In genomic region chr16:89052824-89053724, GRCh38 we compare ENCODE assay signal across 8 cellular contexts. TPM values are rescaled to one million over a fixed set of nuclear protein-coding genes. Genes with fewer than 3 reads are reported as not detected.
DNase-seq lines count a peak whose midpoint lies in the region; ATAC-seq and TF ChIP-seq lines count a peak whose summit lies in the region.

No MANE protein-coding gene starts in this region.

- DNase-seq in 8988T = peak; percentile 84
- no peak for DNase-seq in H9
- peak; percentile 81 to 95 for DNase-seq in NOMO-1 (lab: John Stamatoyannopoulos, UW; ENCODE audit: unreplicated experiment in 2 of 2)
- peak; percentile 98 for DNase-seq in cerebellum (ENCODE audit: low spot score)
- DNase-seq in thyroid gland = no peak

- no peak for TF ChIP-seq POLR2A in thyroid gland (IDR thresholded peaks at IDR 0.05)

- H3K4ac ChIP-seq in H9 (ENCODE audit: low read depth, low read length) = no peak overlapping the region

- no peak overlapping the region for H4K5ac ChIP-seq in H9 (ENCODE audit: insufficient read length, low read depth, low read length)

- no peak overlapping the region for H3K4me2 ChIP-seq in H9 (ENCODE audit: insufficient read depth, insufficient read length, low read length)

- no peak for ATAC-seq in HG02870 (IDR thresholded peaks at IDR 0.05; ENCODE audit: unreplicated experiment)
- ATAC-seq in HG02938 (IDR thresholded peaks at IDR 0.05; ENCODE audit: unreplicated experiment) = no peak

- no CpG with 5 or more reads among the region's 49 CpGs for WGBS in H9 (ENCODE audit: extremely low coverage, insufficient read length, low lambda C conversion rate)
- 68 to 70% methylated on average over 35 to 40 of the region's 49 CpGs for WGBS in thyroid gland, 2 donors

- H3K36me3 ChIP-seq in thyroid gland = no peaks in the 10 kb centered on the region

- no peaks in the 10 kb centered on the region for H3K79me2 ChIP-seq in H9 (ENCODE audit: insufficient read depth, low read length)

- H3K4me3 Mint-ChIP-seq in H9 = no peak overlapping the region

- H3K23ac ChIP-seq in H9 (ENCODE audit: insufficient read length, low read depth, low read length) = no peak overlapping the region

- intact Hi-C loops in thyroid gland (cut with DNase I) = no loop called here

- no peaks in the 10 kb centered on the region for H4K20me1 ChIP-seq in H9 (ENCODE audit: control insufficient read depth, insufficient read depth, insufficient read length)

- no peak overlapping the region for H2BK12ac ChIP-seq in H9 (ENCODE audit: insufficient read length, low read depth, low read length)

- no peaks in the 10 kb centered on the region for H3K79me1 ChIP-seq in H9 (ENCODE audit: insufficient read depth, low read depth, low read length, poor library complexity, severe bottlenecking)

- no peak overlapping the region for H2AFZ ChIP-seq in H9 (ENCODE audit: low read length)

- H3K9me3 ChIP-seq in H9 (ENCODE audit: control insufficient read depth, low read depth, low read length) (no peaks in the 10 kb centered on the region), thyroid gland (no peaks in the 10 kb centered on the region)

- no peak overlapping the region for H3T11ph ChIP-seq in H9 (ENCODE audit: low read length)

- H2BK120ac ChIP-seq in H9 (ENCODE audit: low read depth, low read length, poor library complexity, severe bottlenecking) = no peak overlapping the region

- no peak overlapping the region for H2BK5ac ChIP-seq in H9 (ENCODE audit: insufficient read length, low read length)

- peaks cover 2% of the 10 kb centered on the region; the same call in 1 of the 2 replicates for H3K27me3 Mint-ChIP-seq in H9 (ENCODE audit: low read depth)

- no peak overlapping the region for H4K8ac ChIP-seq in H9 (replicated peaks; ENCODE audit: insufficient read length, low read depth, low read length)

- H3K23me2 ChIP-seq in H9 (ENCODE audit: insufficient read length, low read depth, low read length, poor library complexity, severe bottlenecking) = no peaks in the 10 kb centered on the region

- H3K4me1 ChIP-seq in H9 (ENCODE audit: insufficient read depth, low read length) (no peaks in the 10 kb centered on the region), thyroid gland (no peaks in the 10 kb centered on the region)

- TF ChIP-seq CTCF in H9 (conservative IDR thresholded peaks at IDR 0.05) (no peak), thyroid gland (IDR thresholded peaks at IDR 0.05) (no peak)

- 0 out of 4 replicates have a peak, but pooled peaks cover 2 to 3% of the 10 kb centered on the region in 2 experiments for H3K4me1 Mint-ChIP-seq in H9

- H3K56ac ChIP-seq in H9 (ENCODE audit: insufficient read length, low read depth, low read length) = no peak overlapping the region

- H3K4me3 ChIP-seq in skin epidermis (peak overlapping the region; percentile 10 to 50 (median 18)), thyroid gland (replicated peaks in 1 of 3) (no peak overlapping the region)

- H3K36me3 Mint-ChIP-seq in H9 (ENCODE audit: insufficient read depth in 1 of 3, low read depth in 3 of 3) = no peaks in the 10 kb centered on the region

- H4K91ac ChIP-seq in H9 (ENCODE audit: insufficient read length, low read depth, low read length) = no peak overlapping the region

- H3K27ac ChIP-seq in H9 (ENCODE audit: insufficient read length, low read depth, low read length) (no peak overlapping the region), skin epidermis (peak overlapping the region in 10 of 21 experiments; percentile 3 to 67 (median 34)), thyroid gland (no peak overlapping the region)

- no peak overlapping the region for H3K18ac ChIP-seq in H9 (ENCODE audit: insufficient read length, low read depth, low read length)

- no peak overlapping the region for H2BK20ac ChIP-seq in H9 (ENCODE audit: low read depth, low read length, poor library complexity, severe bottlenecking)

- H3K9me3 Mint-ChIP-seq in H9 = no peaks in the 10 kb centered on the region

- H3K9ac ChIP-seq in H9 (ENCODE audit: extremely low read depth, insufficient read length, low read length) = no peak overlapping the region

- H2AK5ac ChIP-seq in H9 (ENCODE audit: insufficient read length, low read length) = no peak overlapping the region

- no peaks in the 10 kb centered on the region for H3K27me3 ChIP-seq in H9 (ENCODE audit: insufficient read depth, low read length)
- H3K27me3 ChIP-seq in thyroid gland = no peaks in the 10 kb centered on the region

- H2BK15ac ChIP-seq in H9 (ENCODE audit: low read depth, low read length) = no peak overlapping the region

- H3K27ac Mint-ChIP-seq in H9 = peak overlapping the region in 2 of 3 experiments; percentile 64 to 94; a peak in 3 of 7 replicates

- no peak overlapping the region; the same call in 1 of the 2 replicates for H3K14ac ChIP-seq in H9 (ENCODE audit: insufficient read depth, low read length)

RNA-seq across cellular contexts. Expression of gene ACSF3, which starts 40.6 kb away (rescaled TPM):
- total RNA-seq in H9 (2021) (22.3 and 31.3 TPM in 2 replicates), cerebellum (16.6 TPM), thyroid gland (10 to 100 TPM; 30.1 to 51.2 (median 33.4) TPM)

Comparison
In these comparisons a context has a peak if more than half of its experiments do, and no peak if none do; other contexts are left out.
1. DNase-seq: peak in 8988T (single experiment), NOMO-1 (2 of 2) and cerebellum (single experiment); none in H9 (single experiment) and thyroid gland (0 of 2).
2. H3K4me3 ChIP-seq: peak in skin epidermis (7 of 7); none in thyroid gland (0 of 3).